In the genomic region with DNA sequence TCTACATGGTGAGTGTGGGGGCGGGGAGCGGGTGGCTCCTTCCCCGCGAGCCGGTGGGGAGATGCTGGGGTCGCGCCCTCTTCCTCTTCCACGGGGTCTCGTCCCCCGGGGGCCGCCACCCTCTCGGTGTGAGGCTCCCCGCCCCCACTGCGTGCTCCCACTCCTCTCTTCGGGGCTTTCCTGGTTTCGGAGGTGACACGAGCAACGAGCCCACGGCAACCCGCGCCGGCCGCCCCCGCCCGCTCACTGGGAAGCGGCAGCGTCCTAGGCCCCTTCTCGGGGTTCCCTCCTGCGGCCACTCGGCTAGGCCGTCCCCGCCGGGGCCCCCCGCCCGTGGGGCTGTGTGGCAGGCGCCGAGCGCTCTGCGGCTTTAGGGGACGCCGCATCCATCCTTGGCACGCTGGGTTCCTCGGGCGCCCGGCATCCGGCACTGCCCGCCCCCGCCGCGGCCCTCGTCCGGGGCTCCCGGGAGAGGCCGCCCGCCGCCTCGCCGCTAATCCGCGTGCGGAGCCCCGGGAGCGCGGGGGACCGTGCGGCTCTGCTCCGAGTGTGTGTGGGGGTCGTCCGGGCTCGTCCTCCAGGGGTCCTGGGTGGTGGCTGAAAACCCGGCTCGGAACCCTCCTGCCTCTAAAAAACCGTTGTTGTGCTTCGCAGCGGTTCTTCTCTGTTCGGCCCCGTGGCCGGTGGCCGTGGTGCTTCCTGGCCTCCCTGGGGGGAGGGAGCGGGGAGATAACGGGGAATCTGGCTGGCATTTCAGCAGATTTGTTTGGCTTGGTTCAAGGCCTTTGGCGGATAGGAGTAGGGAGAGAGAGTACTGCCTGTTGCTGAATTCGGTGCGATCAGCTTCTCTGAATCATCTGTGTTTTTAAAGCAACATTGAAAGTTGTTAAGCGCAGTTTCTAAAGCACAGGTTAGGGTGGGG, we compare ENCODE assay signal across 8 cellular contexts. TPM values are rescaled to one million over a fixed set of nuclear protein-coding genes. Genes with fewer than 3 reads are reported as not detected.
DNase-seq lines count a peak whose midpoint lies in the region; ATAC-seq and TF ChIP-seq lines count a peak whose summit lies in the region.

No MANE protein-coding gene starts in this region.

- 0 out of 2 replicates have a peak, but pooled peaks cover 6% of the 10 kb centered on the region for H3F3A ChIP-seq in OCI-LY1 (ENCODE audit: insufficient read depth, low read length)

- peak overlapping the region; percentile 92 for H3K27ac Mint-ChIP-seq in activated T-helper 2 cell treated with anti-CD3 and anti-CD28 coated beads, Interferon-gamma antibody, Interleukin-2, Interleukin-4, amounts not matched to agents 10 μg/mL and 5 μg/mL and 100 μg/mL, durations not matched to agents 14 hours and 24 hours and 36 hours

- H3K9me3 ChIP-seq in OCI-LY1 (ENCODE audit: low read length), result no peaks in the 10 kb centered on the region
- H3K9me3 ChIP-seq in subcutaneous abdominal adipose tissue (ENCODE audit: control insufficient read depth in 5 of 5, low read length in 5 of 5), result no peaks in the 10 kb centered on the region

- H3K79me2 ChIP-seq in OCI-LY1 (ENCODE audit: insufficient read depth, low read length), result peaks cover under 1% of the 10 kb centered on the region; the same call in 1 of the 2 replicates

- peaks cover 61% of the 10 kb centered on the region for H3K4me1 Mint-ChIP-seq in activated T-helper 2 cell treated with anti-CD3 and anti-CD28 coated beads, Interferon-gamma antibody, Interleukin-2, Interleukin-4, amounts not matched to agents 10 μg/mL and 5 μg/mL and 100 μg/mL, durations not matched to agents 14 hours and 24 hours and 36 hours (ENCODE audit: low read depth)

- H3K4me1 ChIP-seq in OCI-LY1 (ENCODE audit: insufficient read depth, low read length, severe bottlenecking) (peaks cover 22% of the 10 kb centered on the region), subcutaneous abdominal adipose tissue (ENCODE audit: control insufficient read depth in 5 of 5, insufficient read depth in 5 of 5, low read length in 5 of 5) (peaks cover 5 to 61% (median 54%) of the 10 kb centered on the region in 5 donors)

- H3K9me2 ChIP-seq in OCI-LY1 (ENCODE audit: low read depth, low read length), result no peaks in the 10 kb centered on the region

- H2AFZ ChIP-seq in OCI-LY1 (ENCODE audit: low read length), result no peak overlapping the region

- no peak for TF ChIP-seq CTCF in 22Rv1 (IDR thresholded peaks at IDR 0.05)
- no peak; the same call in 1 of the 2 replicates for TF ChIP-seq CTCF in OCI-LY1 (IDR thresholded peaks at IDR 0.05; ENCODE audit: low read length)
- no peak for TF ChIP-seq CTCF in fibroblast of mammary gland (conservative IDR thresholded peaks at IDR 0.05; ENCODE audit: control insufficient read depth, insufficient read depth, low read depth, low read length)

- no peaks in the 10 kb centered on the region for H3K9me3 Mint-ChIP-seq in activated T-helper 2 cell treated with anti-CD3 and anti-CD28 coated beads, Interferon-gamma antibody, Interleukin-2, Interleukin-4, amounts not matched to agents 10 μg/mL and 5 μg/mL and 100 μg/mL, durations not matched to agents 14 hours and 24 hours and 36 hours

- peak overlapping the region; percentile 94 for H3K4me3 Mint-ChIP-seq in activated T-helper 2 cell treated with anti-CD3 and anti-CD28 coated beads, Interferon-gamma antibody, Interleukin-2, Interleukin-4, amounts not matched to agents 10 μg/mL and 5 μg/mL and 100 μg/mL, durations not matched to agents 14 hours and 24 hours and 36 hours (ENCODE audit: low read depth)

- peak; percentile 46 for DNase-seq in activated T-helper 2 cell treated with anti-CD3 and anti-CD28 coated beads, Interferon-gamma antibody, Interleukin-2, Interleukin-4, amounts not matched to agents 10 μg/mL and 5 μg/mL and 100 μg/mL, durations not matched to agents 14 hours and 24 hours and 36 hours (ENCODE audit: low spot score)
- DNase-seq in fibroblast of mammary gland (ENCODE audit: low read depth) (peak; percentile 65), myocyte (ENCODE audit: low read depth) (peak; percentile 58)

- intact Hi-C loops in activated T-helper 2 cell treated with anti-CD3 and anti-CD28 coated beads, Interferon-gamma antibody, Interleukin-2, Interleukin-4, amounts not matched to agents 10 μg/mL and 5 μg/mL and 100 μg/mL, durations not matched to agents 14 hours and 24 hours and 36 hours (cut with micrococcal nuclease), result loop anchor here (1.0 to 5.0 kb wide), 8 partner anchors 13 to 1141 kb away; partner anchors contain the start of gene SRSF5

- no peaks in the 10 kb centered on the region for H3K36me3 ChIP-seq in OCI-LY1 (ENCODE audit: insufficient read depth, low read length)
- no peaks in the 10 kb centered on the region for H3K36me3 ChIP-seq in subcutaneous abdominal adipose tissue (ENCODE audit: control insufficient read depth in 5 of 5, insufficient read depth in 5 of 5, low read length in 5 of 5)

- H3K4me2 ChIP-seq in OCI-LY1 (ENCODE audit: low read length), result peak overlapping the region; percentile 90

- H3K9ac ChIP-seq in OCI-LY1 (ENCODE audit: low read length), result peak overlapping the region; percentile 86
- H3K9ac ChIP-seq in subcutaneous abdominal adipose tissue (ENCODE audit: low read length in 5 of 5), result peak overlapping the region; percentile 82 to 98 (median 94)

- H3K27me3 ChIP-seq in OCI-LY1 (ENCODE audit: insufficient read depth, low read length), result no peaks in the 10 kb centered on the region
- H3K27me3 ChIP-seq in subcutaneous abdominal adipose tissue (ENCODE audit: control insufficient read depth in 5 of 5, insufficient read depth in 4 of 5, low read length in 5 of 5), result no peaks in the 10 kb centered on the region

- H3K36me3 Mint-ChIP-seq in activated T-helper 2 cell treated with anti-CD3 and anti-CD28 coated beads, Interferon-gamma antibody, Interleukin-2, Interleukin-4, amounts not matched to agents 10 μg/mL and 5 μg/mL and 100 μg/mL, durations not matched to agents 14 hours and 24 hours and 36 hours (ENCODE audit: low read depth), result peaks cover 36% of the 10 kb centered on the region

- H3K27ac ChIP-seq in 22Rv1 (peak overlapping the region; percentile 76), OCI-LY1 (ENCODE audit: low read depth, low read length, poor library complexity, severe bottlenecking) (no peak overlapping the region), subcutaneous abdominal adipose tissue (ENCODE audit: low read depth, low read length) (peak overlapping the region; percentile 91)

- ATAC-seq in GM18520 (IDR thresholded peaks at IDR 0.05; ENCODE audit: unreplicated experiment), result peak; percentile 9
- peak; percentile 12 for ATAC-seq in HG03060 (IDR thresholded peaks at IDR 0.05; ENCODE audit: low read depth, unreplicated experiment)

- H3K4me3 ChIP-seq in OCI-LY1 (ENCODE audit: low read depth, low read length, poor library complexity, severe bottlenecking) (peak overlapping the region; percentile 97), fibroblast of mammary gland (ENCODE audit: control insufficient read depth, low read depth, low read length) (peak overlapping the region; percentile 82), subcutaneous abdominal adipose tissue (ENCODE audit: low read depth in 1 of 5, low read length in 5 of 5) (peak overlapping the region; percentile 69 to 95 (median 91))

- H4K20me1 ChIP-seq in OCI-LY1 (ENCODE audit: insufficient read depth, low read length), result no peaks in the 10 kb centered on the region

- H3K27me3 Mint-ChIP-seq in activated T-helper 2 cell treated with anti-CD3 and anti-CD28 coated beads, Interferon-gamma antibody, Interleukin-2, Interleukin-4, amounts not matched to agents 10 μg/mL and 5 μg/mL and 100 μg/mL, durations not matched to agents 14 hours and 24 hours and 36 hours (ENCODE audit: low read depth), result no peaks in the 10 kb centered on the region

RNA-seq across cellular contexts. Expression of gene PCNX1, which starts 1.0 kb away (rescaled TPM):
- 54.5 and 59.0 TPM in 2 replicates for total RNA-seq in activated T-helper 2 cell treated with anti-CD3 and anti-CD28 coated beads, Interferon-gamma antibody, Interleukin-2, Interleukin-4, amounts not matched to agents 10 μg/mL and 5 μg/mL and 100 μg/mL, durations not matched to agents 14 hours and 24 hours and 36 hours
- total RNA-seq in myocyte, result 36.4 and 42.1 TPM in 2 replicates
- polyA plus RNA-seq in myocyte (2012), result 11.6 TPM
